8 cellular contexts compared by ENCODE assay signal in genomic region chr1:170073893-170074249, GRCh38. TPM values are rescaled to one million over a fixed set of nuclear protein-coding genes. Genes with fewer than 3 reads are reported as not detected.
A peak's percentile ranks its signal among the peaks of the same experiment; 100 is the strongest.
DNase-seq lines count a peak whose midpoint lies in the region; ATAC-seq and TF ChIP-seq lines count a peak whose summit lies in the region.

No MANE protein-coding gene starts in this region.

- H3K27me3 ChIP-seq in HL-60 (ENCODE audit: insufficient read depth, poor library complexity, severe bottlenecking): no peaks in the 10 kb centered on the region

- H3K4me1 ChIP-seq in mucosa of descending colon (ENCODE audit: low read depth): peaks cover 12% of the 10 kb centered on the region

- H3K4me3 ChIP-seq in HL-60 (replicated peaks; ENCODE audit: insufficient read depth, low read length) (peak overlapping the region; percentile 80), cardiac fibroblast (replicated peaks in 1 of 2; ENCODE audit: low read depth in 2 of 2, low read length in 2 of 2) (peak overlapping the region; percentile 83 to 85), mucosa of descending colon (peak overlapping the region; percentile 24)

- peaks cover 4% of the 10 kb centered on the region for H3K9me3 ChIP-seq in mucosa of descending colon

- TF ChIP-seq CTCF in 22Rv1 (IDR thresholded peaks at IDR 0.05) (no peak), HL-60 (IDR thresholded peaks at IDR 0.05; ENCODE audit: insufficient read depth, low read length) (no peak), cardiac fibroblast (IDR thresholded peaks at IDR 0.05; ENCODE audit: low read depth, low read length) (no peak), mucosa of descending colon (IDR thresholded peaks at IDR 0.05) (no peak), GM10266 (IDR thresholded peaks at IDR 0.05; ENCODE audit: control insufficient read depth, insufficient read depth, low read depth, missing control alignments) (no peak)

- no peak for ATAC-seq in mucosa of descending colon
- no peak for ATAC-seq in GM18867 (IDR thresholded peaks at IDR 0.05; ENCODE audit: unreplicated experiment)
- no peak for ATAC-seq in esophagus mucosa

- H3K36me3 ChIP-seq in mucosa of descending colon (ENCODE audit: low read depth): no peaks in the 10 kb centered on the region

- DNase-seq in HL-60 (ENCODE audit: low read depth in 1 of 2, low spot score in 1 of 2): no peak
- DNase-seq in cardiac fibroblast (ENCODE audit: low read depth in 2 of 2): no peak
- DNase-seq in mucosa of descending colon: no peak
- DNase-seq in GM10266 (ENCODE audit: extremely low spot score): no peak
- no peak for DNase-seq in KG1 (lab: John Stamatoyannopoulos, UW)

- intact Hi-C loops in mucosa of descending colon (cut with DNase I, micrococcal nuclease): no loop called here

- peak overlapping the region; percentile 49 for H3K27ac ChIP-seq in 22Rv1
- peak overlapping the region; percentile 40 for H3K27ac ChIP-seq in HL-60 (replicated peaks)

RNA-seq across cellular contexts. Expression of gene KIFAP3, which starts 0.6 kb away (rescaled TPM):
- total RNA-seq in mucosa of descending colon (10 to 100 TPM; 22.5 to 42.8 (median 36.2) TPM), esophagus mucosa (15.0 TPM)

Comparison
In these comparisons a context has a peak if more than half of its experiments do, and no peak if none do; other contexts are left out.
1. H3K4me3 ChIP-seq: peak in every context shown above with its lines; median percentile 84 in cardiac fibroblast; 80 in HL-60; 24 in mucosa of descending colon.